In the genomic region with DNA sequence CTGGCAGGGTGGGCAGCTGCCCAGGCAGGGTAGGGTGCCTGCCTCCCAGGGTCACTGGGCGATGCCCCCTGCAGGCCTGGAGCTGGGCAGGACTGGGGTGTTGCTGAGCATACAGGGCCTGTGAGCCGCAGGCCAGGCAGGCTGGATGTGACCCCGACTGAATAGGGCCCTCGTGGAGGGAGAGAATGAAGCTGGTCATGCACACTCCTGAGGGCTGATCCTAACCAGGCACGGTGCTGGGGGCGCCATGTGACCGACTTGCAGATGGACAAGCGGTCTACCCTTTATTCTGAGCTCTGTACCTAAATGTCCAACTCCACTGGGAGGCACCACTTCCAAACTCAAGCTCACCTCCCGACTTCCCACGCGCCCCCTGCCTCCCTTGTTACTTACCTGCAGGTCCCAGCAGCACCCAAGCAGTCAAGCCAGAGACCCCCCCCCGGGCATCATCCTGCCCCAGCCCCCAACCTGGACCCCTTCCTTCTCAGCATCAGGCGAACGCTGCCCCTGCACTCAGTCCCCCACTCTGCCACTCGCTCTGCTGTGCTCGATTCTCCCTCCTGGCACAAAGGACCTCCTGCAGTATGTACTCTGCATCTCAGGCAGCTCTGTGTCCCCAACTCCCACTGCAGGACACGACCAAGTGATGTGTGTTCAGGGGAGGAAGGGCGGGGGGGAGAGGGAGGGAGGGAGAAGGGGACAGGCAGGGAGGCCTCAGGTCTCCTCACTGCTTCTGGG, we compare ENCODE assay signal across 25 cellular contexts.
A peak's percentile ranks its signal among the peaks of the same experiment; 100 is the strongest.
DNase-seq lines count a peak whose midpoint lies in the region; ATAC-seq and TF ChIP-seq lines count a peak whose summit lies in the region.
"Had no signal": no experiment of that assay in that cellular context is flagged by ENCODE, and none has a peak within 500 bp of the region (broad histone marks: within the 10 kb centered on the region; RNA-seq: fewer than 3 reads in every experiment).

No MANE protein-coding gene starts in this region.

- peaks cover 22% of the 10 kb centered on the region for H3K4me1 Mint-ChIP-seq in WTC11
- H3K4me1 Mint-ChIP-seq in activated CD4-positive, alpha-beta T cell treated with anti-CD3 and anti-CD28 coated beads, Interleukin-2, amount 10 ng/mL, durations not matched to agents 7 days and 5 days = no peaks in the 10 kb centered on the region

- no peak overlapping the region; the same call in 1 of the 2 replicates for H3K27ac Mint-ChIP-seq in WTC11
- no peak overlapping the region for H3K27ac Mint-ChIP-seq in activated CD4-positive, alpha-beta T cell treated with anti-CD3 and anti-CD28 coated beads, Interleukin-2, amount 10 ng/mL, durations not matched to agents 7 days and 5 days
- H3K27ac Mint-ChIP-seq: stimulated activated naive CD8-positive, alpha-beta T cell treated with anti-CD3 and anti-CD28 coated beads, Interleukin-15, Interleukin-2, amounts not matched to agents 100 ng/mL and 50 ng/mL, for 24 hours; T-helper 2 cell treated with Interferon-gamma antibody and Interleukin-4, amounts not matched to agents 5 μg/mL and 100 μg/mL, for 36 hours; type B pancreatic cell had no signal

- POLR2A ChIA-PET in WTC11 (lab: Charles Lee) = no interaction called here
- POLR2A ChIA-PET in activated CD4-positive, alpha-beta T cell treated with anti-CD3 and anti-CD28 coated beads, Interleukin-2, amount 10 ng/mL, durations not matched to agents 7 days and 5 days (lab: Charles Lee) = interaction anchor here (0.5 kb wide), 1 partner anchor 286 kb away, joined by 3 read pairs; no protein-coding TSS in a partner anchor
- POLR2A ChIA-PET in HEK293T (lab: Yijun Ruan, JAX) = no interaction called here

- DNase-seq in G401 (ENCODE audit: low spot score) = peak; percentile 22
- peak; percentile 11 for DNase-seq in WTC11 (ENCODE audit: low spot score)
- no peak for DNase-seq in left lobe of liver (ENCODE audit: low spot score)
- DNase-seq in sciatic nerve (ENCODE audit: low spot score) = peak; percentile 33
- no peak for DNase-seq in activated CD4-positive, alpha-beta T cell treated with anti-CD3 and anti-CD28 coated beads, Interleukin-2, amount 10 ng/mL, durations not matched to agents 7 days and 5 days
- DNase-seq in NCI-H1048 (lab: John Stamatoyannopoulos, UW) = no peak
- no peak for DNase-seq in HEK293T (ENCODE audit: extremely low spot score)
- DNase-seq: activated CD4-positive, alpha-beta T cell treated with anti-CD3 and anti-CD28 coated beads, Interleukin-2, amount 50 U/mL, for 48 hours; activated effector memory CD4-positive, alpha-beta T cell treated with anti-CD3 and anti-CD28 coated beads, Interleukin-2, amount 50 U/mL, for 16 hours; brain microvascular endothelial cell; C1 segment of cervical spinal cord; Calu3; EL; GOT3; KBM-7; midbrain; NCI-H146; NCI-H2171; NCI-H524 treated with DMSO at 0.1 percent for 48 hours; stimulated activated CD4-positive, alpha-beta T cell treated with anti-CD3 and anti-CD28 coated beads, Interleukin-4, amount 100 ng/mL, for 24 hours; WERI-Rb-1 had no signal

- CTCF ChIA-PET in WTC11 (lab: Charles Lee) = interaction anchor here (0.8 to 3.9 kb wide), 8 partner anchors 10 to 280 kb away, joined by 3 to 11 read pairs (median 4); a partner anchor contains a TSS
- CTCF ChIA-PET in activated CD4-positive, alpha-beta T cell treated with anti-CD3 and anti-CD28 coated beads, Interleukin-2, amount 10 ng/mL, durations not matched to agents 7 days and 5 days (lab: Charles Lee) = no interaction called here
- CTCF ChIA-PET in HEK293T (lab: Yijun Ruan, JAX) = no interaction called here

- intact Hi-C loops in sciatic nerve (cut with DNase I) = no loop called here

- H3K36me3 Mint-ChIP-seq in WTC11 = no peaks in the 10 kb centered on the region
- no peaks in the 10 kb centered on the region for H3K36me3 Mint-ChIP-seq in activated CD4-positive, alpha-beta T cell treated with anti-CD3 and anti-CD28 coated beads, Interleukin-2, amount 10 ng/mL, durations not matched to agents 7 days and 5 days (ENCODE audit: low read depth)

- in situ Hi-C loops in G401 (cut with HindIII; ENCODE audit: low sequenced_read_pairs) = no loop called here

- no peaks in the 10 kb centered on the region for H3K9me3 Mint-ChIP-seq in WTC11
- H3K9me3 Mint-ChIP-seq in activated CD4-positive, alpha-beta T cell treated with anti-CD3 and anti-CD28 coated beads, Interleukin-2, amount 10 ng/mL, durations not matched to agents 7 days and 5 days = no peaks in the 10 kb centered on the region
- H3K9me3 Mint-ChIP-seq: stimulated activated naive CD8-positive, alpha-beta T cell treated with anti-CD3 and anti-CD28 coated beads, Interleukin-15, Interleukin-2, amounts not matched to agents 100 ng/mL and 50 ng/mL, for 24 hours; T-helper 2 cell treated with Interferon-gamma antibody and Interleukin-4, amounts not matched to agents 5 μg/mL and 100 μg/mL, for 36 hours had no signal

- H3K4me3 Mint-ChIP-seq in WTC11 = no peak overlapping the region
- no peak overlapping the region for H3K4me3 Mint-ChIP-seq in activated CD4-positive, alpha-beta T cell treated with anti-CD3 and anti-CD28 coated beads, Interleukin-2, amount 10 ng/mL, durations not matched to agents 7 days and 5 days
- H3K4me3 Mint-ChIP-seq: stimulated activated naive CD8-positive, alpha-beta T cell treated with anti-CD3 and anti-CD28 coated beads, Interleukin-15, Interleukin-2, amounts not matched to agents 100 ng/mL and 50 ng/mL, for 24 hours; T-helper 2 cell treated with Interferon-gamma antibody and Interleukin-4, amounts not matched to agents 5 μg/mL and 100 μg/mL, for 36 hours; type B pancreatic cell had no signal

- no peak for TF ChIP-seq CTCF in WTC11 (IDR thresholded peaks at IDR 0.05)

- H3K27me3 Mint-ChIP-seq in WTC11 (ENCODE audit: low read depth) = no peaks in the 10 kb centered on the region; the same call in 1 of the 2 replicates
- H3K27me3 Mint-ChIP-seq in activated CD4-positive, alpha-beta T cell treated with anti-CD3 and anti-CD28 coated beads, Interleukin-2, amount 10 ng/mL, durations not matched to agents 7 days and 5 days = no peaks in the 10 kb centered on the region
- H3K27me3 Mint-ChIP-seq: stimulated activated naive CD8-positive, alpha-beta T cell treated with anti-CD3 and anti-CD28 coated beads, Interleukin-15, Interleukin-2, amounts not matched to agents 100 ng/mL and 50 ng/mL, for 24 hours had no signal

- ATAC-seq in WTC11 (no peak), left lobe of liver (peak; percentile 59), sciatic nerve (no peak), GM18858 (IDR thresholded peaks at IDR 0.05; ENCODE audit: unreplicated experiment) (no peak)

TF ChIP-seq in WTC11, 78 proteins besides CTCF, POLR2A, EP300 and RAD21:
- TF ChIP-seq, protein P1, sequence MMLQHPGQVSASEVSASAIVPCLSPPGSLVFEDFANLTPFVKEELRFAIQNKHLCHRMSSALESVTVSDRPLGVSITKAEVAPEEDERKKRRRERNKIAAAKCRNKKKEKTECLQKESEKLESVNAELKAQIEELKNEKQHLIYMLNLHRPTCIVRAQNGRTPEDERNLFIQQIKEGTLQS (CRISPR knock-in tag; conservative IDR thresholded peaks at IDR 0.05) = no peak

TF ChIP-seq in HEK293T, 16 proteins besides CTCF, POLR2A, EP300 and RAD21:
- no peak for TF ChIP-seq L3MBTL2 (conservative IDR thresholded peaks at IDR 0.05)
- no peak for TF ChIP-seq TARDBP (IDR thresholded peaks at IDR 0.05)
- no peak for TF ChIP-seq HDGF (IDR thresholded peaks at IDR 0.05; ENCODE audit: borderline replicate concordance)
- TF ChIP-seq BHLHE40 (IDR thresholded peaks at IDR 0.05; ENCODE audit: borderline replicate concordance) = no peak
- TF ChIP-seq ELF4 (IDR thresholded peaks at IDR 0.05) = no peak
- no peak for TF ChIP-seq NFRKB (IDR thresholded peaks at IDR 0.05)
- TF ChIP-seq, protein P2, sequence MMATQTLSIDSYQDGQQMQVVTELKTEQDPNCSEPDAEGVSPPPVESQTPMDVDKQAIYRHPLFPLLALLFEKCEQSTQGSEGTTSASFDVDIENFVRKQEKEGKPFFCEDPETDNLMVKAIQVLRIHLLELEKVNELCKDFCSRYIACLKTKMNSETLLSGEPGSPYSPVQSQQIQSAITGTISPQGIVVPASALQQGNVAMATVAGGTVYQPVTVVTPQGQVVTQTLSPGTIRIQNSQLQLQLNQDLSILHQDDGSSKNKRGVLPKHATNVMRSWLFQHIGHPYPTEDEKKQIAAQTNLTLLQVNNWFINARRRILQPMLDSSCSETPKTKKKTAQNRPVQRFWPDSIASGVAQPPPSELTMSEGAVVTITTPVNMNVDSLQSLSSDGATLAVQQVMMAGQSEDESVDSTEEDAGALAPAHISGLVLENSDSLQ (IDR thresholded peaks at IDR 0.05) = no peak
- no peak for TF ChIP-seq SP1 (IDR thresholded peaks at IDR 0.05)
- TF ChIP-seq CTBP1 (IDR thresholded peaks at IDR 0.05; ENCODE audit: borderline replicate concordance) = no peak
- TF ChIP-seq ARNT (IDR thresholded peaks at IDR 0.05) = no peak
- no peak for TF ChIP-seq SUZ12 (IDR thresholded peaks at IDR 0.05)
- no peak for TF ChIP-seq FOXA1 (IDR thresholded peaks at IDR 0.05)
- TF ChIP-seq FOXM1 (IDR thresholded peaks at IDR 0.05; ENCODE audit: borderline replicate concordance) = no peak
- no peak for TF ChIP-seq ZNF384 (IDR thresholded peaks at IDR 0.05)
- TF ChIP-seq FOXK2 (IDR thresholded peaks at IDR 0.05) = no peak
- no peak for TF ChIP-seq LEF1 (IDR thresholded peaks at IDR 0.05; ENCODE audit: borderline replicate concordance)

Comparison
In these comparisons a context has a peak if more than half of its experiments do, and no peak if none do; other contexts are left out.
1. DNase-seq: peak in G401 (single experiment), WTC11 (single experiment) and sciatic nerve (single experiment); none in left lobe of liver (single experiment), activated CD4-positive, alpha-beta T cell treated with anti-CD3 and anti-CD28 coated beads, Interleukin-2, amount 10 ng/mL, durations not matched to agents 7 days and 5 days (single experiment), NCI-H1048 (single experiment) and HEK293T (single experiment).